8 cellular contexts compared by ENCODE assay signal in genomic region chr1:93345633-93346471, GRCh38. TPM values are rescaled to one million over a fixed set of nuclear protein-coding genes. Genes with fewer than 3 reads are reported as not detected.
DNase-seq lines count a peak whose midpoint lies in the region; TF ChIP-seq lines count a peak whose summit lies in the region.

DR1 (plus strand) TSS chr1:93345907; CDS start chr1:93346646, 739 bp downstream.

- no peaks in the 10 kb centered on the region for H3K9me3 ChIP-seq in effector memory CD4-positive, alpha-beta T cell (ENCODE audit: control insufficient read depth, low read length)

- peak; percentile 82 for DNase-seq in COLO829 (ENCODE audit: low spot score)
- peak; percentile 94 for DNase-seq in GM20000 (ENCODE audit: low spot score)
- DNase-seq in HT-29 (ENCODE audit: low spot score): peak; percentile 95
- DNase-seq in NK-92 treated with Interleukin-12 subunit alpha and Interleukin-12 subunit beta, amount 100 ng/mL, for 24 hours (lab: John Stamatoyannopoulos, UW): peak; percentile 87
- DNase-seq in activated CD8-positive, alpha-beta memory T cell treated with anti-CD3 and anti-CD28 coated beads for 4 hours (ENCODE audit: low read depth in 2 of 2): peak; percentile 84
- DNase-seq in effector memory CD4-positive, alpha-beta T cell: peak; percentile 81 to 86 (median 82)
- peak; percentile 93 for DNase-seq in medulla oblongata (ENCODE audit: extremely low spot score)
- peak; percentile 88 to 92 (median 88) for DNase-seq in stimulated activated CD4-positive, alpha-beta T cell treated with anti-CD3 and anti-CD28 coated beads, TNF-alpha, amount 100 ng/mL, for 48 hours (ENCODE audit: low read depth in 3 of 3)

- peak within 1 kb of the TSS; percentile 92 for H3K27ac ChIP-seq in effector memory CD4-positive, alpha-beta T cell (ENCODE audit: insufficient read depth, low read length, poor library complexity, severe bottlenecking)

- H3K4me3 ChIP-seq in effector memory CD4-positive, alpha-beta T cell (ENCODE audit: insufficient read depth, low read depth, low read length, poor library complexity, severe bottlenecking): peak within 1 kb of the TSS; percentile 96

- no peak for TF ChIP-seq CTCF in GM20000 (IDR thresholded peaks at IDR 0.05; ENCODE audit: extremely low read depth, missing control alignments)

- H3K4me1 ChIP-seq in effector memory CD4-positive, alpha-beta T cell (ENCODE audit: control insufficient read depth, insufficient read depth, low read length, poor library complexity, severe bottlenecking): peaks cover 6% of the 10 kb centered on the region

- H3K36me3 ChIP-seq in effector memory CD4-positive, alpha-beta T cell (ENCODE audit: control insufficient read depth, insufficient read depth, low read length): no peaks in the 10 kb centered on the region

- no peaks in the 10 kb centered on the region for H3K27me3 ChIP-seq in effector memory CD4-positive, alpha-beta T cell (replicated peaks; ENCODE audit: control insufficient read depth, insufficient read depth, low read length, poor library complexity, severe bottlenecking)

RNA-seq across cellular contexts. Expression of gene DR1, which starts in this region (rescaled TPM):
- total RNA-seq in HT-29 (2014; rRNA removed; shearing (Covaris generic)): 33.5 and 34.6 TPM in 2 replicates

Comparison
In these comparisons a context has a peak if more than half of its experiments do, and no peak if none do; other contexts are left out.
1. Peak in every context shown above with its lines: DNase-seq, H3K4me3 ChIP-seq and H3K27ac ChIP-seq.